Comparison of ENCODE assay signal across 8 cellular contexts in the genomic region with DNA sequence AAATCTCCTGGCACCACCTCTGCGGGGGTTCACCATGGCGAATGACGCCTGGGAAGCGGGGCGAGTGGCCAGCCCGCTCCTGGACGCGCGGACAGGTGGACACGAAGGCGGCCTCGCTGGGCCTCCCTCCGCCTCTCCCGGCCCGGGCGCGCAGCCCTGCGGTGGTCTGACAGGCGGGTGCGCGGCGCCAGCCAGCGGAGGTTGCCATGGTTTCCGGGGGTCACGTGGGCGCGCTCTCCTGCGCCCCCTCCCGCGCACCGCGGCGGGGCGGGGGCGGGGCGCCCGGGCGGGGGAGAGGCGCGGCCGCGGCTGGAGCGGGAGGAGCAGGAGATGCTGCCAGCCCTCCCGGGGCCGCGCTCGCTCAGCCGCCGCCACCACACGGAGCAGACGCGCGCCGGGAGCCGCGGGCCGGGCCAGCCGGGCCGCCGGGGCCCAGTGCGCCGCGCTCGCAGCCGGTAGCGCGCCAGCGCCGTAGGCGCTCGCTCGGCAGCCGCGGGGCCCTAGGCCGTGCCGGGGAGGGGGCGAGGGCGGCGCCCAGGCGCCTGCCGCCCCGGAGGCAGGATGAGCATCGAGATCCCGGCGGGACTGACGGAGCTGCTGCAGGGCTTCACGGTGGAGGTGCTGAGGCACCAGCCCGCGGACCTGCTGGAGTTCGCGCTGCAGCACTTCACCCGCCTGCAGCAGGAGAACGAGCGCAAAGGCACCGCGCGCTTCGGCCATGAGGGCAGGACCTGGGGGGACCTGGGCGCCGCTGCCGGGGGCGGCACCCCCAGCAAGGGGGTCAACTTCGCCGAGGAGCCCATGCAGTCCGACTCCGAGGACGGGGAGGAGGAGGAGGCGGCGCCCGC. TPM values are rescaled to one million over a fixed set of nuclear protein-coding genes. Genes with fewer than 3 reads are reported as not detected.
DNase-seq lines count a peak whose midpoint lies in the region; ATAC-seq and TF ChIP-seq lines count a peak whose summit lies in the region.

A gene (plus strand): TSS at position 359 of the 848 bp plus-strand sequence. CDS start 203 bp downstream, at position 562.

- DNase-seq in AG09319 (ENCODE audit: extremely low read depth, low read depth) = peak; percentile 36
- DNase-seq in GM19238 (ENCODE audit: insufficient read length, low spot score) = peak; percentile 67
- peak; percentile 94 for DNase-seq in NCI-H69 (lab: John Stamatoyannopoulos, UW)
- DNase-seq in activated CD8-positive, alpha-beta memory T cell treated with anti-CD3 and anti-CD28 coated beads for 1 hour (ENCODE audit: extremely low read depth in 1 of 2, low read depth in 1 of 2) = peak; percentile 44 to 66
- peak; percentile 62 for DNase-seq in effector CD4-positive, alpha-beta T cell
- peak; percentile 83 to 88 for DNase-seq in lung microvascular endothelial cell (ENCODE audit: low read depth in 2 of 2)
- peak; percentile 47 to 64 (median 61) for DNase-seq in stimulated activated CD4-positive, alpha-beta T cell treated with anti-CD3 and anti-CD28 coated beads, TNF-alpha, amount 100 ng/mL, for 4 hours (ENCODE audit: low read depth in 3 of 3)

- ATAC-seq in HG03442 (IDR thresholded peaks at IDR 0.05; ENCODE audit: unreplicated experiment) = peak; percentile 85

- TF ChIP-seq CTCF in AG09319 (IDR thresholded peaks at IDR 0.05; ENCODE audit: low read depth, low read length) = no peak

RNA-seq across cellular contexts. Expression of the gene that starts here (rescaled TPM):
- total RNA-seq in lung microvascular endothelial cell = 17.3 and 26.2 TPM in 2 replicates

Comparison
In these comparisons a context has a peak if more than half of its experiments do, and no peak if none do; other contexts are left out.
1. Peak in every context shown above with its lines: DNase-seq and ATAC-seq.
2. DNase-seq: peak in every context shown above with its lines; median percentile 94 in NCI-H69; 86 in lung microvascular endothelial cell; 67 in GM19238; 62 in effector CD4-positive, alpha-beta T cell; 61 in stimulated activated CD4-positive, alpha-beta T cell treated with anti-CD3 and anti-CD28 coated beads, TNF-alpha, amount 100 ng/mL, for 4 hours; 55 in activated CD8-positive, alpha-beta memory T cell treated with anti-CD3 and anti-CD28 coated beads for 1 hour; 36 in AG09319.